ENCODE assay signal across 1 cellular context in the genomic region with DNA sequence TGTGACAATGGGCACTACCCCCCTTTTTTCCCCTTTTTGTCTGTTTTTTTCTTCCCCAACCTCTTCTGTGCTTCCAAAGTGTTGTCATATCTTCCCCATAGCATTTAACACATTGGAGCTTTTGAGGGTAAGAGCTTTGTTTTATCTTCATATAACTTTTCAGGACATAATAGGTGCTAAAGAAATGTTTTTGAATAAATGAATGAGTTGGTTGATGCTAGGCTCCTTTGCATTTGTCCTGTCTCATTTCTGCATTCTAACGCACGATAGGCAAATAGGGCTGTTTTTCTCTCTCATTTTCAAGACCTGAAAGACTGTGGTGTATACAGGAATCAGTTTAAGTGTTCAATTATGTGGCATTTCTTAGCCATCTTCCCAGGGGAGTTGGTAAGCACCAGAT.
TF ChIP-seq lines count a peak whose summit lies in the region.

No MANE protein-coding gene starts in this region.

TF ChIP-seq in A549, 52 proteins besides CTCF, POLR2A, EP300 and RAD21:
- TF ChIP-seq FOSB (CRISPR knock-in tag; IDR thresholded peaks at IDR 0.05) (no peak), RFX5 (IDR thresholded peaks at IDR 0.05) (no peak), EHF (CRISPR knock-in tag; IDR thresholded peaks at IDR 0.05) (no peak), RARB (CRISPR knock-in tag; IDR thresholded peaks at IDR 0.05) (no peak), KDM1A (IDR thresholded peaks at IDR 0.05; ENCODE audit: low read depth) (no peak), ZFP36 (IDR thresholded peaks at IDR 0.05; ENCODE audit: borderline replicate concordance, partially characterized antibody) (no peak), ZNF302 (CRISPR knock-in tag; IDR thresholded peaks at IDR 0.05) (no peak), RCOR1 (IDR thresholded peaks at IDR 0.05; ENCODE audit: low read depth, low read length) (no peak), SMC3 (IDR thresholded peaks at IDR 0.05) (no peak), HEYL (CRISPR knock-in tag; IDR thresholded peaks at IDR 0.05) (no peak), MAZ (IDR thresholded peaks at IDR 0.05; ENCODE audit: borderline replicate concordance, low read depth, low read length) (no peak), PHF8 (IDR thresholded peaks at IDR 0.05; ENCODE audit: borderline replicate concordance, low read depth) (no peak), CBX8 (IDR thresholded peaks at IDR 0.05) (no peak)
- TF ChIP-seq, protein P1, sequence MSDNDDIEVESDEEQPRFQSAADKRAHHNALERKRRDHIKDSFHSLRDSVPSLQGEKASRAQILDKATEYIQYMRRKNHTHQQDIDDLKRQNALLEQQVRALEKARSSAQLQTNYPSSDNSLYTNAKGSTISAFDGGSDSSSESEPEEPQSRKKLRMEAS (IDR thresholded peaks at IDR 0.05), result no peak
- TF ChIP-seq, protein P2, sequence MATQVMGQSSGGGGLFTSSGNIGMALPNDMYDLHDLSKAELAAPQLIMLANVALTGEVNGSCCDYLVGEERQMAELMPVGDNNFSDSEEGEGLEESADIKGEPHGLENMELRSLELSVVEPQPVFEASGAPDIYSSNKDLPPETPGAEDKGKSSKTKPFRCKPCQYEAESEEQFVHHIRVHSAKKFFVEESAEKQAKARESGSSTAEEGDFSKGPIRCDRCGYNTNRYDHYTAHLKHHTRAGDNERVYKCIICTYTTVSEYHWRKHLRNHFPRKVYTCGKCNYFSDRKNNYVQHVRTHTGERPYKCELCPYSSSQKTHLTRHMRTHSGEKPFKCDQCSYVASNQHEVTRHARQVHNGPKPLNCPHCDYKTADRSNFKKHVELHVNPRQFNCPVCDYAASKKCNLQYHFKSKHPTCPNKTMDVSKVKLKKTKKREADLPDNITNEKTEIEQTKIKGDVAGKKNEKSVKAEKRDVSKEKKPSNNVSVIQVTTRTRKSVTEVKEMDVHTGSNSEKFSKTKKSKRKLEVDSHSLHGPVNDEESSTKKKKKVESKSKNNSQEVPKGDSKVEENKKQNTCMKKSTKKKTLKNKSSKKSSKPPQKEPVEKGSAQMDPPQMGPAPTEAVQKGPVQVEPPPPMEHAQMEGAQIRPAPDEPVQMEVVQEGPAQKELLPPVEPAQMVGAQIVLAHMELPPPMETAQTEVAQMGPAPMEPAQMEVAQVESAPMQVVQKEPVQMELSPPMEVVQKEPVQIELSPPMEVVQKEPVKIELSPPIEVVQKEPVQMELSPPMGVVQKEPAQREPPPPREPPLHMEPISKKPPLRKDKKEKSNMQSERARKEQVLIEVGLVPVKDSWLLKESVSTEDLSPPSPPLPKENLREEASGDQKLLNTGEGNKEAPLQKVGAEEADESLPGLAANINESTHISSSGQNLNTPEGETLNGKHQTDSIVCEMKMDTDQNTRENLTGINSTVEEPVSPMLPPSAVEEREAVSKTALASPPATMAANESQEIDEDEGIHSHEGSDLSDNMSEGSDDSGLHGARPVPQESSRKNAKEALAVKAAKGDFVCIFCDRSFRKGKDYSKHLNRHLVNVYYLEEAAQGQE (IDR thresholded peaks at IDR 0.05), result no peak
- TF ChIP-seq, protein P3, sequence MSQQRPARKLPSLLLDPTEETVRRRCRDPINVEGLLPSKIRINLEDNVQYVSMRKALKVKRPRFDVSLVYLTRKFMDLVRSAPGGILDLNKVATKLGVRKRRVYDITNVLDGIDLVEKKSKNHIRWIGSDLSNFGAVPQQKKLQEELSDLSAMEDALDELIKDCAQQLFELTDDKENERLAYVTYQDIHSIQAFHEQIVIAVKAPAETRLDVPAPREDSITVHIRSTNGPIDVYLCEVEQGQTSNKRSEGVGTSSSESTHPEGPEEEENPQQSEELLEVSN (IDR thresholded peaks at IDR 0.05; ENCODE audit: borderline replicate concordance, low read depth), result no peak
- TF ChIP-seq, protein P4, sequence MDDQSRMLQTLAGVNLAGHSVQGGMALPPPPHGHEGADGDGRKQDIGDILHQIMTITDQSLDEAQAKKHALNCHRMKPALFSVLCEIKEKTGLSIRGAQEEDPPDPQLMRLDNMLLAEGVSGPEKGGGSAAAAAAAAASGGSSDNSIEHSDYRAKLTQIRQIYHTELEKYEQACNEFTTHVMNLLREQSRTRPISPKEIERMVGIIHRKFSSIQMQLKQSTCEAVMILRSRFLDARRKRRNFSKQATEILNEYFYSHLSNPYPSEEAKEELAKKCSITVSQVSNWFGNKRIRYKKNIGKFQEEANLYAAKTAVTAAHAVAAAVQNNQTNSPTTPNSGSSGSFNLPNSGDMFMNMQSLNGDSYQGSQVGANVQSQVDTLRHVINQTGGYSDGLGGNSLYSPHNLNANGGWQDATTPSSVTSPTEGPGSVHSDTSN (IDR thresholded peaks at IDR 0.05), result no peak
